ENCODE assay signal across 27 cellular contexts in genomic region chr17:34285304-34285792, GRCh38. TPM values are rescaled to one million over a fixed set of nuclear protein-coding genes. Genes with fewer than 3 reads are reported as not detected.
"Had no signal": no experiment of that assay in that cellular context is flagged by ENCODE, and none has a peak within 500 bp of the region (broad histone marks: within the 10 kb centered on the region; RNA-seq: fewer than 3 reads in every experiment).

Gene CCL11, plus strand, starts transcription at chr17:34285742. Its CDS starts 67 bp downstream, at chr17:34285809.

- ATAC-seq: left colon; naive thymus-derived CD8-positive, alpha-beta T cell; stimulated activated naive CD8-positive, alpha-beta T cell treated with anti-CD3 and anti-CD28 coated beads, Interleukin-15, Interleukin-2, amounts not matched to agents 100 U/mL and 50 U/mL, for 24 hours had no signal

- H3K9me3 ChIP-seq: upper lobe of left lung had no signal

- H3K27me3 ChIP-seq: upper lobe of left lung had no signal

- H3K27ac ChIP-seq: SK-N-MC, upper lobe of left lung, VCaP had no signal

- H3K4me1 ChIP-seq: upper lobe of left lung had no signal

- DNase-seq: activated CD4-positive, alpha-beta T cell treated with anti-CD3 and anti-CD28 coated beads for 1 hour; activated CD4-positive, alpha-beta T cell treated with anti-CD3 and anti-CD28 coated beads, Interleukin-2, amount 50 U/mL, for 4 hours; activated CD8-positive, alpha-beta memory T cell treated with anti-CD3 and anti-CD28 coated beads for 24 hours; activated CD8-positive, alpha-beta memory T cell treated with anti-CD3 and anti-CD28 coated beads, Interleukin-2, amount 50 U/mL, for 4 hours; activated naive CD4-positive, alpha-beta T cell; activated T-cell treated with anti-CD3 and anti-CD28 coated beads, Interleukin-2, amount 50 U/mL, for 24 hours; effector CD8-positive, alpha-beta T cell; erythroblast; islet precursor cell; left colon; naive thymus-derived CD8-positive, alpha-beta T cell; stimulated activated CD4-positive, alpha-beta T cell treated with anti-CD3 and anti-CD28 coated beads, Interleukin-12 subunit alpha, Interleukin-12 subunit beta, amount 100 ng/mL, for 4 hours; stimulated activated CD4-positive, alpha-beta T cell treated with anti-CD3 and anti-CD28 coated beads, Interleukin-4, amount 100 ng/mL, for 4 hours; stimulated activated naive CD8-positive, alpha-beta T cell treated with anti-CD3 and anti-CD28 coated beads, Interleukin-15, Interleukin-2, amounts not matched to agents 100 U/mL and 50 U/mL, for 24 hours; T-helper 2 cell had no signal

- H3K4me3 ChIP-seq: lung, SK-N-MC, upper lobe of left lung had no signal

- H3K36me3 ChIP-seq: upper lobe of left lung had no signal

RNA-seq across cellular contexts. Expression of gene CCL11, which starts in this region (rescaled TPM):
- total RNA-seq: activated T-helper 2 cell treated with anti-CD3 and anti-CD28 coated beads, Interferon-gamma antibody, Interleukin-2, Interleukin-4, amounts not matched to agents 10 μg/mL and 5 μg/mL and 100 μg/mL, durations not matched to agents 14 hours and 24 hours and 36 hours; astrocyte; fibroblast of lung; frontal cortex; naive thymus-derived CD8-positive, alpha-beta T cell; osteoblast; progenitor cell of endocrine pancreas; skeletal muscle tissue; subcutaneous adipose tissue had no signal
- polyA plus RNA-seq: naive thymus-derived CD8-positive, alpha-beta T cell had no signal
